Comparison of ENCODE assay signal across 21 cellular contexts in the genomic region with DNA sequence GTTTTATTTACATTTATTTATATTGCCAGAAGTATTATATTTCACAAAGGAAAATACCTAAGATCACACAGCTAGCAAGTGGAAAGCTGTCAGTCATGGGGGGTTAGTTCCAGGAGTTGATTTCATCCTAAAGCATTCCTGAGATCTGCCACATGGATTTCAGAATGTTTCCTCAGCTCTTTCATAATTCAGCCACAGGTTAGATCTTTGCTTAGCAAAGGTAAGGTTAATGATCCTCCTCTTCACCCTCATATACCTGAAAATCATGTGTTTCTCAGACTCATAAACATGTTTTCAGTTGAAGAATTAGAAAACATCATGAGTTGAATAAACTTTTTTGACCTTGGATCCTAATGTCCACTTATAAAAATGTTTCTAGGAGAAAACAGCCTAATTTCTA.
A peak's percentile ranks its signal among the peaks of the same experiment; 100 is the strongest.
DNase-seq lines count a peak whose midpoint lies in the region; ATAC-seq and TF ChIP-seq lines count a peak whose summit lies in the region.
"Had no signal": no experiment of that assay in that cellular context is flagged by ENCODE, and none has a peak within 500 bp of the region (broad histone marks: within the 10 kb centered on the region; RNA-seq: fewer than 3 reads in every experiment).

No MANE protein-coding gene starts in this region.

- H3K4me3 ChIP-seq in RWPE2 (ENCODE audit: severe bottlenecking) (no peak overlapping the region), hepatocyte (no peak overlapping the region)

- no peak for ATAC-seq in RWPE2 (ENCODE audit: low read depth)
- ATAC-seq: HepG2 had no signal

- no peak for TF ChIP-seq POLR2A in erythroblast (IDR thresholded peaks at IDR 0.05; ENCODE audit: low read length)

- H3K79me2 ChIP-seq in hepatocyte, result no peaks in the 10 kb centered on the region

- H3K27me3 ChIP-seq in RWPE2 (ENCODE audit: insufficient read depth, poor library complexity, severe bottlenecking), result no peaks in the 10 kb centered on the region
- no peaks in the 10 kb centered on the region for H3K27me3 ChIP-seq in hepatocyte

- no peak overlapping the region for H3K4me2 ChIP-seq in hepatocyte

- H3K27me3 Mint-ChIP-seq in activated naive CD4-positive, alpha-beta T cell treated with anti-CD3 and anti-CD28 coated beads for 36 hours (ENCODE audit: low read depth), result no peaks in the 10 kb centered on the region
- H3K27me3 Mint-ChIP-seq in activated naive CD4-positive, alpha-beta T cell treated with anti-CD3 and anti-CD28 coated beads, Interleukin-2, amount 10 ng/mL, durations not matched to agents 7 days and 5 days, result no peaks in the 10 kb centered on the region
- H3K27me3 Mint-ChIP-seq in Calu3 (ENCODE audit: unreplicated experiment), result no peaks in the 10 kb centered on the region
- H3K27me3 Mint-ChIP-seq: CD8-positive, alpha-beta memory T cell had no signal

- H3K4me3 Mint-ChIP-seq in activated naive CD4-positive, alpha-beta T cell treated with anti-CD3 and anti-CD28 coated beads for 36 hours, result no peak overlapping the region
- H3K4me3 Mint-ChIP-seq in activated naive CD4-positive, alpha-beta T cell treated with anti-CD3 and anti-CD28 coated beads, Interleukin-2, amount 10 ng/mL, durations not matched to agents 7 days and 5 days, result no peak overlapping the region
- no peak overlapping the region for H3K4me3 Mint-ChIP-seq in Calu3 (ENCODE audit: low read depth, unreplicated experiment)
- H3K4me3 Mint-ChIP-seq: CD8-positive, alpha-beta memory T cell had no signal

- CTCF ChIA-PET in activated naive CD4-positive, alpha-beta T cell treated with anti-CD3 and anti-CD28 coated beads for 36 hours (lab: Charles Lee), result interaction anchor here (0.5 to 1.3 kb wide), 5 partner anchors 9 to 1286 kb away, joined by 3 read pairs; no protein-coding TSS in a partner anchor
- CTCF ChIA-PET in activated naive CD4-positive, alpha-beta T cell treated with anti-CD3 and anti-CD28 coated beads, Interleukin-2, amount 10 ng/mL, durations not matched to agents 7 days and 5 days (lab: Charles Lee), result interaction anchor here (1.3 kb wide), 1 partner anchor 281 kb away, joined by 3 read pairs; no protein-coding TSS in a partner anchor
- CTCF ChIA-PET in Calu3 (lab: Charles Lee), result interaction anchor here (0.6 kb wide), 1 partner anchor 52 kb away, joined by 3 read pairs; no protein-coding TSS in a partner anchor

- no peaks in the 10 kb centered on the region for H3K9me3 ChIP-seq in RWPE2 (ENCODE audit: severe bottlenecking)
- H3K9me3 ChIP-seq in hepatocyte (ENCODE audit: low read depth), result no peaks in the 10 kb centered on the region

- in situ Hi-C loops in GM13976 (cut with MboI; ENCODE audit: low sequenced_read_pairs, unreplicated experiment), result no loop called here

- intact Hi-C loops in activated naive CD4-positive, alpha-beta T cell treated with anti-CD3 and anti-CD28 coated beads for 36 hours (cut with micrococcal nuclease), result loop anchor here (5.0 to 10.0 kb wide), 6 partner anchors 383 to 1617 kb away; partner anchors contain the start of gene SAMD3
- intact Hi-C loops in Calu3 (cut with micrococcal nuclease; ENCODE audit: unreplicated experiment), result no loop called here

- H3K4me1 ChIP-seq in RWPE2 (ENCODE audit: insufficient read depth, poor library complexity, severe bottlenecking) (peaks cover 64% of the 10 kb centered on the region), hepatocyte (ENCODE audit: insufficient read depth) (peaks cover 30% of the 10 kb centered on the region)

- H2AFZ ChIP-seq in hepatocyte, result no peak overlapping the region

- DNase-seq in activated naive CD4-positive, alpha-beta T cell treated with anti-CD3 and anti-CD28 coated beads for 36 hours, result no peak
- no peak for DNase-seq in activated naive CD4-positive, alpha-beta T cell treated with anti-CD3 and anti-CD28 coated beads, Interleukin-2, amount 10 ng/mL, durations not matched to agents 7 days and 5 days
- DNase-seq in Calu3, result no peak
- no peak for DNase-seq in RWPE2 (ENCODE audit: low spot score)
- no peak for DNase-seq in hepatocyte (ENCODE audit: low spot score)
- no peak for DNase-seq in GM13976 (ENCODE audit: low spot score)
- DNase-seq in retina, result no peak
- DNase-seq in erythroblast (lab: John Stamatoyannopoulos, UW), result no peak
- DNase-seq: ACHN; C1 segment of cervical spinal cord; CD8-positive, alpha-beta memory T cell; DMS79; KG1; MV-4-11; NCI-H1694 treated with DMSO at 0.1 percent for 48 hours; NCI-H2107; NCI-H510A; NCI-H748 treated with DMSO at 0.1 percent for 48 hours; NK-92 treated with Interleukin-12 subunit alpha and Interleukin-12 subunit beta, amount 100 ng/mL, for 24 hours; Right ventricle myocardium superior had no signal

- H3K36me3 ChIP-seq in RWPE2 (ENCODE audit: low read depth) (no peaks in the 10 kb centered on the region), hepatocyte (replicated peaks; ENCODE audit: insufficient read depth, low read depth) (no peaks in the 10 kb centered on the region)

- peaks cover 88% of the 10 kb centered on the region for H3K4me1 Mint-ChIP-seq in activated naive CD4-positive, alpha-beta T cell treated with anti-CD3 and anti-CD28 coated beads for 36 hours (ENCODE audit: low read depth)
- H3K4me1 Mint-ChIP-seq in activated naive CD4-positive, alpha-beta T cell treated with anti-CD3 and anti-CD28 coated beads, Interleukin-2, amount 10 ng/mL, durations not matched to agents 7 days and 5 days, result peaks cover 42% of the 10 kb centered on the region
- peaks cover 73% of the 10 kb centered on the region for H3K4me1 Mint-ChIP-seq in Calu3 (ENCODE audit: low read depth, unreplicated experiment)

- no peaks in the 10 kb centered on the region for H3K36me3 Mint-ChIP-seq in activated naive CD4-positive, alpha-beta T cell treated with anti-CD3 and anti-CD28 coated beads for 36 hours (ENCODE audit: low read depth)
- no peaks in the 10 kb centered on the region for H3K36me3 Mint-ChIP-seq in activated naive CD4-positive, alpha-beta T cell treated with anti-CD3 and anti-CD28 coated beads, Interleukin-2, amount 10 ng/mL, durations not matched to agents 7 days and 5 days
- peaks cover 42% of the 10 kb centered on the region for H3K36me3 Mint-ChIP-seq in Calu3 (ENCODE audit: insufficient read depth, unreplicated experiment)
- H3K36me3 Mint-ChIP-seq: CD8-positive, alpha-beta memory T cell had no signal

- no peaks in the 10 kb centered on the region for H4K20me1 ChIP-seq in hepatocyte (ENCODE audit: insufficient read depth, poor library complexity, severe bottlenecking)

- TF ChIP-seq CTCF in Calu3 (IDR thresholded peaks at IDR 0.05; ENCODE audit: unreplicated experiment) (no peak), RWPE2 (IDR thresholded peaks at IDR 0.05; ENCODE audit: poor library complexity, severe bottlenecking) (no peak), hepatocyte (IDR thresholded peaks at IDR 0.05; ENCODE audit: poor library complexity) (no peak), GM13976 (IDR thresholded peaks at IDR 0.05; ENCODE audit: borderline replicate concordance, control extremely low read depth, extremely low read depth, insufficient read depth, missing control alignments) (no peak)

- H3K9me2 ChIP-seq in hepatocyte (replicated peaks; ENCODE audit: insufficient read depth), result no peaks in the 10 kb centered on the region

- BruUV-seq in Calu3 (replicated peaks; lab: Mats Ljungman, UMichigan), result no TSS peak

- H3K9me3 Mint-ChIP-seq in activated naive CD4-positive, alpha-beta T cell treated with anti-CD3 and anti-CD28 coated beads for 36 hours, result no peaks in the 10 kb centered on the region
- H3K9me3 Mint-ChIP-seq in activated naive CD4-positive, alpha-beta T cell treated with anti-CD3 and anti-CD28 coated beads, Interleukin-2, amount 10 ng/mL, durations not matched to agents 7 days and 5 days, result no peaks in the 10 kb centered on the region
- H3K9me3 Mint-ChIP-seq in Calu3 (ENCODE audit: low read depth, unreplicated experiment), result no peaks in the 10 kb centered on the region
- H3K9me3 Mint-ChIP-seq: CD8-positive, alpha-beta memory T cell had no signal

- H3K27ac Mint-ChIP-seq in activated naive CD4-positive, alpha-beta T cell treated with anti-CD3 and anti-CD28 coated beads for 36 hours, result peak overlapping the region; percentile 91
- no peak overlapping the region for H3K27ac Mint-ChIP-seq in activated naive CD4-positive, alpha-beta T cell treated with anti-CD3 and anti-CD28 coated beads, Interleukin-2, amount 10 ng/mL, durations not matched to agents 7 days and 5 days
- H3K27ac Mint-ChIP-seq in Calu3 (ENCODE audit: unreplicated experiment), result peak overlapping the region; percentile 81

- H3K27ac ChIP-seq in RWPE2 (ENCODE audit: poor library complexity, severe bottlenecking), result peak overlapping the region; percentile 99
- peak overlapping the region; percentile 78 for H3K27ac ChIP-seq in hepatocyte
